In genomic region chr3:96209703-96210102, GRCh38 we compare ENCODE assay signal across 16 cellular contexts.
"Had no signal": no experiment of that assay in that cellular context is flagged by ENCODE, and none has a peak within 500 bp of the region (broad histone marks: within the 10 kb centered on the region; RNA-seq: fewer than 3 reads in every experiment).

No MANE protein-coding gene starts in this region.

- H3K27ac Mint-ChIP-seq: activated CD8-positive, alpha-beta T cell treated with anti-CD3 and anti-CD28 coated beads, Interleukin-2, amount 10 ng/mL, durations not matched to agents 7 days and 5 days; activated naive CD8-positive, alpha-beta T cell treated with anti-CD3 and anti-CD28 coated beads, Interleukin-2, amount 50 U/mL, for 24 hours; activated T-helper 1 cell treated with anti-CD3 and anti-CD28 coated beads, Interleukin-12 subunit alpha, Interleukin-12 subunit beta, Interleukin-2, Interleukin-4 antibody, amounts not matched to agents 30 ng/mL and 10 ng/mL and 1 ng/mL, durations not matched to agents 14 hours and 24 hours and 36 hours; neural progenitor cell; stimulated activated naive CD8-positive, alpha-beta T cell treated with anti-CD3 and anti-CD28 coated beads, Interleukin-15, Interleukin-2, amounts not matched to agents 100 ng/mL and 50 ng/mL, for 24 hours; WTC11 had no signal

- H3K27ac ChIP-seq: ascending aorta, gastroesophageal sphincter, neural progenitor cell, pancreas, thoracic aorta had no signal

- H3K9me3 Mint-ChIP-seq: neural progenitor cell had no signal

- H3K4me2 ChIP-seq: neural progenitor cell had no signal

- H2AFZ ChIP-seq: neural progenitor cell had no signal

- H3K4me1 Mint-ChIP-seq: activated naive CD8-positive, alpha-beta T cell treated with anti-CD3 and anti-CD28 coated beads, Interleukin-2, amount 50 U/mL, for 24 hours; neural progenitor cell had no signal

- H3K27me3 ChIP-seq: ascending aorta, gastroesophageal sphincter, neural progenitor cell, pancreas had no signal

- H3K9me3 ChIP-seq: ascending aorta, pancreas, thoracic aorta had no signal

- H3K4me1 ChIP-seq: ascending aorta, gastroesophageal sphincter, neural progenitor cell, pancreas had no signal

- H3K36me3 Mint-ChIP-seq: neural progenitor cell had no signal

- H3K36me3 ChIP-seq: ascending aorta, gastroesophageal sphincter, neural progenitor cell, pancreas, thoracic aorta had no signal

- H3K4me3 ChIP-seq: ascending aorta, gastroesophageal sphincter, neural progenitor cell, pancreas, thoracic aorta had no signal

- DNase-seq: activated CD4-positive, alpha-beta T cell treated with anti-CD3 and anti-CD28 coated beads for 48 hours; activated CD8-positive, alpha-beta memory T cell treated with anti-CD3 and anti-CD28 coated beads, Interleukin-2, amount 50 U/mL, for 48 hours; activated CD8-positive, alpha-beta T cell treated with anti-CD3 and anti-CD28 coated beads, Interleukin-2, amount 10 ng/mL, durations not matched to agents 7 days and 5 days; activated naive CD4-positive, alpha-beta T cell; activated naive CD8-positive, alpha-beta T cell treated with anti-CD3 and anti-CD28 coated beads, Interleukin-2, amount 50 U/mL, for 24 hours; pancreas; retina; stimulated activated CD4-positive, alpha-beta T cell treated with anti-CD3 and anti-CD28 coated beads, Interleukin-15, amount 100 ng/mL, for 24 hours; stimulated activated CD4-positive, alpha-beta T cell treated with anti-CD3 and anti-CD28 coated beads, Interleukin-4, amount 100 ng/mL, for 24 hours had no signal

- H3K4me3 Mint-ChIP-seq: activated CD8-positive, alpha-beta T cell treated with anti-CD3 and anti-CD28 coated beads, Interleukin-2, amount 10 ng/mL, durations not matched to agents 7 days and 5 days; activated naive CD8-positive, alpha-beta T cell treated with anti-CD3 and anti-CD28 coated beads, Interleukin-2, amount 50 U/mL, for 24 hours; activated T-helper 1 cell treated with anti-CD3 and anti-CD28 coated beads, Interleukin-12 subunit alpha, Interleukin-12 subunit beta, Interleukin-2, Interleukin-4 antibody, amounts not matched to agents 30 ng/mL and 10 ng/mL and 1 ng/mL, durations not matched to agents 14 hours and 24 hours and 36 hours; neural progenitor cell; stimulated activated naive CD8-positive, alpha-beta T cell treated with anti-CD3 and anti-CD28 coated beads, Interleukin-15, Interleukin-2, amounts not matched to agents 100 ng/mL and 50 ng/mL, for 24 hours; WTC11 had no signal

- H3K27me3 Mint-ChIP-seq: activated naive CD8-positive, alpha-beta T cell treated with anti-CD3 and anti-CD28 coated beads, Interleukin-2, amount 50 U/mL, for 24 hours; stimulated activated naive CD8-positive, alpha-beta T cell treated with anti-CD3 and anti-CD28 coated beads, Interleukin-15, Interleukin-2, amounts not matched to agents 100 ng/mL and 50 ng/mL, for 24 hours had no signal
